7 cellular contexts compared by ENCODE assay signal in genomic region chr19:1848399-1849131, GRCh38. TPM values are rescaled to one million over a fixed set of nuclear protein-coding genes. Genes with fewer than 3 reads are reported as not detected.
DNase-seq lines count a peak whose midpoint lies in the region; ATAC-seq and TF ChIP-seq lines count a peak whose summit lies in the region.

TSS of gene REXO1 (minus strand) at chr19:1848483. CDS start at chr19:1848358, 125 bp downstream.

- 5% methylated on average over 43 of the region's 60 CpGs for WGBS in hepatocyte (ENCODE audit: low lambda C conversion rate, missing lambda C conversion rate)

- no peaks in the 10 kb centered on the region for H3K9me3 Mint-ChIP-seq in T-helper 2 cell treated with Interferon-gamma antibody and Interleukin-4, amounts not matched to agents 5 μg/mL and 100 μg/mL, for 36 hours

- peak; percentile 86 to 94 for DNase-seq in NCI-H1930 (lab: John Stamatoyannopoulos, UW)
- peak; percentile 95 for DNase-seq in T-helper 2 cell treated with Interferon-gamma antibody and Interleukin-4, amounts not matched to agents 5 μg/mL and 100 μg/mL, for 36 hours (ENCODE audit: low spot score)
- peak; percentile 73 to 97 for DNase-seq in ascending aorta (ENCODE audit: low spot score in 2 of 2)
- peak; percentile 97 for DNase-seq in hepatocyte (ENCODE audit: low spot score)
- peak; percentile 100 for DNase-seq in retina

- H2AFZ ChIP-seq in hepatocyte, result peak within 1 kb of the TSS; percentile 93

- H3K9me3 ChIP-seq in ascending aorta (no peaks in the 10 kb centered on the region), hepatocyte (ENCODE audit: low read depth) (no peaks in the 10 kb centered on the region)

- peaks cover 32% of the 10 kb centered on the region for H3K4me1 Mint-ChIP-seq in T-helper 2 cell treated with Interferon-gamma antibody and Interleukin-4, amounts not matched to agents 5 μg/mL and 100 μg/mL, for 36 hours (ENCODE audit: low read depth)

- H3K4me3 Mint-ChIP-seq in T-helper 2 cell treated with Interferon-gamma antibody and Interleukin-4, amounts not matched to agents 5 μg/mL and 100 μg/mL, for 36 hours, result peak within 1 kb of the TSS; percentile 95

- peak within 1 kb of the TSS; percentile 86 for H3K4me2 ChIP-seq in hepatocyte

- H3K27ac Mint-ChIP-seq in T-helper 2 cell treated with Interferon-gamma antibody and Interleukin-4, amounts not matched to agents 5 μg/mL and 100 μg/mL, for 36 hours, result peak within 1 kb of the TSS; percentile 95

- peaks cover 46% of the 10 kb centered on the region for H4K20me1 ChIP-seq in hepatocyte (ENCODE audit: insufficient read depth, poor library complexity, severe bottlenecking)

- H3K4me3 ChIP-seq in ascending aorta, result peak within 1 kb of the TSS; percentile 95 to 100
- peak within 1 kb of the TSS; percentile 97 for H3K4me3 ChIP-seq in hepatocyte

- H3K27ac ChIP-seq in ascending aorta (peak within 1 kb of the TSS; percentile 99 to 100), hepatocyte (peak within 1 kb of the TSS; percentile 100)

- H3K4me1 ChIP-seq in ascending aorta (peaks cover 12 to 38% of the 10 kb centered on the region in 2 donors), hepatocyte (ENCODE audit: insufficient read depth) (peaks cover 12% of the 10 kb centered on the region)

- intact Hi-C loops in ascending aorta (cut with DNase I), result no loop called here

- H3K27me3 Mint-ChIP-seq in T-helper 2 cell treated with Interferon-gamma antibody and Interleukin-4, amounts not matched to agents 5 μg/mL and 100 μg/mL, for 36 hours (ENCODE audit: low read depth), result no peaks in the 10 kb centered on the region

- TF ChIP-seq CTCF in ascending aorta (IDR thresholded peaks at IDR 0.05) (peak; percentile 86 to 95 (median 92)), hepatocyte (IDR thresholded peaks at IDR 0.05; ENCODE audit: poor library complexity) (peak; percentile 96)

- H3K27me3 ChIP-seq in ascending aorta (no peaks in the 10 kb centered on the region), hepatocyte (no peaks in the 10 kb centered on the region)

- H3K36me3 Mint-ChIP-seq in T-helper 2 cell treated with Interferon-gamma antibody and Interleukin-4, amounts not matched to agents 5 μg/mL and 100 μg/mL, for 36 hours (ENCODE audit: low read depth), result peaks cover 11% of the 10 kb centered on the region

- H3K36me3 ChIP-seq in ascending aorta, result peaks cover 3 to 8% of the 10 kb centered on the region in 2 donors
- no peaks in the 10 kb centered on the region for H3K36me3 ChIP-seq in hepatocyte (replicated peaks; ENCODE audit: insufficient read depth, low read depth)

- ATAC-seq in GM18502 (IDR thresholded peaks at IDR 0.05; ENCODE audit: poor library complexity, unreplicated experiment) (peak; percentile 67), HG02970 (IDR thresholded peaks at IDR 0.05; ENCODE audit: low FRiP score, unreplicated experiment) (peak; percentile 72)

- H3K79me2 ChIP-seq in hepatocyte, result peaks cover 55% of the 10 kb centered on the region

- H3K9me2 ChIP-seq in hepatocyte (replicated peaks; ENCODE audit: insufficient read depth), result no peaks in the 10 kb centered on the region

RNA-seq across cellular contexts. Expression of gene REXO1, which starts in this region (rescaled TPM):
- total RNA-seq in ascending aorta (45.1 TPM), hepatocyte (13.2 and 13.4 TPM in 2 replicates)
- polyA plus RNA-seq in hepatocyte, result 22.8 and 26.2 TPM in 2 replicates

Comparison
In these comparisons a context has a peak if more than half of its experiments do, and no peak if none do; other contexts are left out.
1. Peak in every context shown above with its lines: DNase-seq, ATAC-seq, H3K4me3 ChIP-seq and H3K27ac ChIP-seq.